16 cellular contexts compared by ENCODE assay signal in genomic region chr12:29582156-29582555, GRCh38.
DNase-seq lines count a peak whose midpoint lies in the region; ATAC-seq and TF ChIP-seq lines count a peak whose summit lies in the region.
"Had no signal": no experiment of that assay in that cellular context is flagged by ENCODE, and none has a peak within 500 bp of the region (broad histone marks: within the 10 kb centered on the region; RNA-seq: fewer than 3 reads in every experiment).

No MANE protein-coding gene starts in this region.

- ATAC-seq in IMR-90 (ENCODE audit: low read depth) (peak; percentile 19; the same call in 1 of the 2 replicates), right lobe of liver (peak; percentile 11 to 31 (median 18)), GM19455 (IDR thresholded peaks at IDR 0.05; ENCODE audit: unreplicated experiment) (no peak), HG03457 (IDR thresholded peaks at IDR 0.05; ENCODE audit: unreplicated experiment) (no peak), GM21786 (IDR thresholded peaks at IDR 0.05; ENCODE audit: unreplicated experiment) (no peak)

- TF ChIP-seq POLR2A in IMR-90 (IDR thresholded peaks at IDR 0.05; ENCODE audit: low read depth, low read length) (no peak), right lobe of liver (IDR thresholded peaks at IDR 0.05) (no peak), spleen (IDR thresholded peaks at IDR 0.05) (no peak)

- peak overlapping the region; percentile 11 for H2AK9ac ChIP-seq in IMR-90 (replicated peaks; ENCODE audit: low read depth, low read length, poor library complexity)

- H2AFZ ChIP-seq in IMR-90 (replicated peaks; ENCODE audit: low read length, poor library complexity): peak overlapping the region; percentile 35

- H3K79me1 ChIP-seq in IMR-90 (ENCODE audit: low read depth in 1 of 2, low read length in 2 of 2): peaks cover 3 to 20% of the 10 kb centered on the region in 2 experiments; a peak in 2 of 4 replicates

- H3K27me3 ChIP-seq in IMR-90 (ENCODE audit: control insufficient read depth, insufficient read depth, low read length): no peaks in the 10 kb centered on the region
- H3K27me3 ChIP-seq in right lobe of liver: no peaks in the 10 kb centered on the region
- no peaks in the 10 kb centered on the region for H3K27me3 ChIP-seq in spleen (replicated peaks in 1 of 7)
- H3K27me3 ChIP-seq: dorsolateral prefrontal cortex had no signal

- H3K36me3 ChIP-seq in IMR-90 (ENCODE audit: control insufficient read depth, insufficient read depth, low read length) (peaks cover 2% of the 10 kb centered on the region; the same call in 1 of the 2 replicates), right lobe of liver (no peaks in the 10 kb centered on the region), spleen (no peaks in the 10 kb centered on the region)

- H2AK5ac ChIP-seq in IMR-90 (ENCODE audit: low read depth, low read length): peak overlapping the region; percentile 86; the same call in 1 of the 2 replicates

- peak overlapping the region; percentile 87 for H3K14ac ChIP-seq in IMR-90 (replicated peaks; ENCODE audit: low read depth, low read length)

- H4K91ac ChIP-seq in IMR-90 (ENCODE audit: insufficient read depth, low read depth, low read length): peak overlapping the region; percentile 91

- peak overlapping the region; percentile 43 to 48; a peak in 3 of 4 replicates for H4K8ac ChIP-seq in IMR-90 (ENCODE audit: low read depth in 2 of 2, low read length in 2 of 2)

- H3K4ac ChIP-seq in IMR-90 (ENCODE audit: low read depth, low read length): peak overlapping the region; percentile 95

- H3K23ac ChIP-seq in IMR-90 (ENCODE audit: low read depth, low read length): peak overlapping the region; percentile 80

- no peaks in the 10 kb centered on the region for H3K9me3 ChIP-seq in IMR-90 (ENCODE audit: control insufficient read depth, insufficient read depth, low read length)
- H3K9me3 ChIP-seq in right lobe of liver: no peaks in the 10 kb centered on the region
- H3K9me3 ChIP-seq in spleen: no peaks in the 10 kb centered on the region

- H3K27ac ChIP-seq in IMR-90 (ENCODE audit: insufficient read depth, low read length): peak overlapping the region; percentile 97
- H3K27ac ChIP-seq in coronary artery: peak overlapping the region; percentile 28 to 63
- H3K27ac ChIP-seq in right lobe of liver: peak overlapping the region in 1 of 3 donors; percentile 3
- H3K27ac ChIP-seq in spleen: peak overlapping the region in 7 of 8 donors; percentile 30 to 83 (median 58)
- H3K27ac ChIP-seq: KMS-11 had no signal

- no peak overlapping the region for H3K4me3 ChIP-seq in IMR-90 (ENCODE audit: insufficient read depth, low read depth, low read length)
- H3K4me3 ChIP-seq in coronary artery: no peak overlapping the region
- no peak overlapping the region for H3K4me3 ChIP-seq in right lobe of liver
- H3K4me3 ChIP-seq in spleen: no peak overlapping the region

- CTCF ChIA-PET in IMR-90 (lab: Yijun Ruan, JAX): interaction anchor here (1.1 to 1.6 kb wide), 3 partner anchors 23 to 62 kb away, joined by 3 to 4 read pairs (median 4); no protein-coding TSS in a partner anchor

- H3K9me1 ChIP-seq in IMR-90 (ENCODE audit: insufficient read depth, low read length): peaks cover 15% of the 10 kb centered on the region

- peak overlapping the region; percentile 89; the same call in 2 of the 3 replicates for H2BK15ac ChIP-seq in IMR-90 (ENCODE audit: low read depth, low read length)

- peak overlapping the region; percentile 79 for H2BK20ac ChIP-seq in IMR-90 (ENCODE audit: low read depth, low read length)

- 0 out of 2 replicates have a peak overlapping the region, but pooled peaks have one; percentile 49 for H3K9ac ChIP-seq in IMR-90 (ENCODE audit: low read depth, low read length)
- H3K9ac ChIP-seq: KMS-11 had no signal

- TF ChIP-seq CTCF in IMR-90 (conservative IDR thresholded peaks at IDR 0.05; ENCODE audit: low read depth, low read length): no peak
- no peak for TF ChIP-seq CTCF in coronary artery (IDR thresholded peaks at IDR 0.05)
- no peak for TF ChIP-seq CTCF in right lobe of liver (IDR thresholded peaks at IDR 0.05)
- TF ChIP-seq CTCF in spleen (IDR thresholded peaks at IDR 0.05 in 8 of 11, conservative IDR thresholded peaks at IDR 0.05 in 3 of 11): no peak

- intact Hi-C loops in IMR-90 (cut with micrococcal nuclease) (no loop called here), right lobe of liver (cut with DNase I) (no loop called here), spleen (cut with DNase I; ENCODE audit: low total_unique reads) (no loop called here)

- H3K18ac ChIP-seq in IMR-90 (ENCODE audit: low read depth, low read length): peak overlapping the region; percentile 86

- peaks cover 19% of the 10 kb centered on the region for H3K4me1 ChIP-seq in IMR-90 (ENCODE audit: control insufficient read depth, insufficient read depth, low read length)
- peaks cover 0 to 15% (median 7%) of the 10 kb centered on the region in 4 donors for H3K4me1 ChIP-seq in right lobe of liver
- H3K4me1 ChIP-seq in spleen: peaks cover 18 to 59% (median 43%) of the 10 kb centered on the region in 6 donors

- peak overlapping the region; percentile 98; the same call in 1 of the 2 replicates for H3K4me2 ChIP-seq in IMR-90 (ENCODE audit: low read depth, low read length)
- H3K4me2 ChIP-seq: KMS-11 had no signal

- DNase-seq in IMR-90 (no peak), coronary artery (ENCODE audit: low spot score) (no peak), right lobe of liver (no peak), spleen (no peak)
- DNase-seq in activated naive CD4-positive, alpha-beta T cell (lab: John Stamatoyannopoulos, UW): no peak
- DNase-seq: activated CD4-positive, alpha-beta T cell treated with anti-CD3 and anti-CD28 coated beads, Interleukin-2, amount 50 U/mL, for 1 hour; activated naive CD4-positive, alpha-beta T cell treated with anti-CD3 and anti-CD28 coated beads for 36 hours; activated T-cell treated with anti-CD3 and anti-CD28 coated beads for 4 hours; CD4-positive, alpha-beta T cell; NCI-H1092; stimulated activated naive CD4-positive, alpha-beta T cell had no signal

- peak overlapping the region; percentile 81 for H4K5ac ChIP-seq in IMR-90 (ENCODE audit: low read depth, low read length)

- H2BK120ac ChIP-seq in IMR-90 (ENCODE audit: low read depth, low read length): peak overlapping the region; percentile 90

- dilution Hi-C loops in IMR-90 (cut with HindIII; ENCODE audit: low sequenced_read_pairs, unreplicated experiment): no loop called here

- peak overlapping the region; percentile 93 for H2BK5ac ChIP-seq in IMR-90 (ENCODE audit: low read depth, low read length, poor library complexity, severe bottlenecking)

- no peaks in the 10 kb centered on the region for H4K20me1 ChIP-seq in IMR-90 (ENCODE audit: insufficient read depth, low read length)

- TF ChIP-seq RAD21 in IMR-90 (IDR thresholded peaks at IDR 0.05; ENCODE audit: low read length): no peak

- POLR2A ChIA-PET in IMR-90 (lab: Charles Lee; ENCODE audit: unreplicated experiment): no interaction called here

- H3K56ac ChIP-seq in IMR-90 (ENCODE audit: extremely low read depth, insufficient read depth, low read length): peak overlapping the region; percentile 68; the same call in 1 of the 2 replicates

- no TSS peak for BruUV-seq in IMR-90 (replicated peaks; lab: Mats Ljungman, UMichigan)

- in situ Hi-C loops in IMR-90 (cut with MboI; ENCODE audit: low sequenced_read_pairs): no loop called here

TF ChIP-seq in IMR-90, 13 proteins besides CTCF, POLR2A, EP300 and RAD21:
- TF ChIP-seq MAFK (IDR thresholded peaks at IDR 0.05; ENCODE audit: low read depth, low read length) (no peak), FOS (IDR thresholded peaks at IDR 0.05; ENCODE audit: low read depth, low read length) (no peak), MAZ (IDR thresholded peaks at IDR 0.05; ENCODE audit: borderline replicate concordance, low read depth, low read length) (no peak), MXI1 (IDR thresholded peaks at IDR 0.05; ENCODE audit: borderline replicate concordance, low read depth, low read length) (no peak), SMC3 (IDR thresholded peaks at IDR 0.05; ENCODE audit: low read depth, low read length) (no peak), NFE2L2 (IDR thresholded peaks at IDR 0.05; ENCODE audit: low read depth, low read length) (no peak), ELK1 (IDR thresholded peaks at IDR 0.05; ENCODE audit: borderline replicate concordance, low read depth, low read length) (no peak), BHLHE40 (IDR thresholded peaks at IDR 0.05; ENCODE audit: low read depth, low read length) (no peak), CEBPB (IDR thresholded peaks at IDR 0.05; ENCODE audit: low read depth, low read length) (no peak), USF2 (IDR thresholded peaks at IDR 0.05; ENCODE audit: low read depth, low read length) (no peak), CHD1 (IDR thresholded peaks at IDR 0.05; ENCODE audit: low read depth, low read length) (no peak)
TF ChIP-seq in IMR-90: peak in this region for 0.

Comparison
In these comparisons a context has a peak if more than half of its experiments do, and no peak if none do; other contexts are left out.
1. ATAC-seq: peak in IMR-90 (single experiment) and right lobe of liver (4 of 4); none in GM19455 (single experiment), HG03457 (single experiment) and GM21786 (single experiment).